In the genomic region with DNA sequence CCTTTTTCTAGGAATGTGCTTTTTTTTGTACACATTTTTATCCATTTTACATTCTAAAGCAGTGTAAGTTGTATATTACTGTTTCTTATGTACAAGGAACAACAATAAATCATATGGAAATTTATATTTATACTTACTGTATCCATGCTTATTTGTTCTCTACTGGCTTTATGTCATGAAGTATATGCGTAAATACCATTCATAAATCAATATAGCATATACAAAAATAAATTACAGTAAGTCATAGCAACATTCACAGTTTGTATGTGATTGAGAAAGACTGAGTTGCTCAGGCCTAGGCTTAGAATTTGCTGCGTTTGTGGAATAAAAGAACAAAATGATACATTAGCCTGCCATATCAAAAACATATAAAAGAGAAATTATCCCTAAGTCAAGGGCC, we compare ENCODE assay signal across 26 cellular contexts. TPM values are rescaled to one million over a fixed set of nuclear protein-coding genes. Genes with fewer than 3 reads are reported as not detected.
DNase-seq lines count a peak whose midpoint lies in the region; TF ChIP-seq lines count a peak whose summit lies in the region.
"Had no signal": no experiment of that assay in that cellular context is flagged by ENCODE, and none has a peak within 500 bp of the region (broad histone marks: within the 10 kb centered on the region; RNA-seq: fewer than 3 reads in every experiment).

No MANE protein-coding gene starts in this region.

- 67 to 69% methylated on average over 2 of the region's 2 CpGs for WGBS in GM23248 (ENCODE audit: low coverage in 1 of 2, low lambda C conversion rate in 2 of 2, missing lambda C conversion rate in 2 of 2), 2 experiments

- H3K36me3 ChIP-seq in GM23248 (ENCODE audit: low read depth) (peaks cover 62% of the 10 kb centered on the region), mucosa of rectum (ENCODE audit: control insufficient read depth in 2 of 2, insufficient read depth in 2 of 2, low read length in 2 of 2) (peaks cover 37 to 42% of the 10 kb centered on the region in 2 donors)
- H3K36me3 ChIP-seq in effector memory CD4-positive, alpha-beta T cell (ENCODE audit: control insufficient read depth, insufficient read depth, low read length): no peaks in the 10 kb centered on the region

- DNase-seq in GM23248: no peak
- DNase-seq in chondrocyte (ENCODE audit: low spot score): no peak
- no peak for DNase-seq in NCI-H510A (lab: John Stamatoyannopoulos, UW)
- no peak for DNase-seq in activated CD4-positive, CD25-positive, alpha-beta regulatory T cell treated with anti-CD3 and anti-CD28 coated beads, Interleukin-2, amount 50 U/mL, for 72 hours
- no peak for DNase-seq in effector memory CD4-positive, alpha-beta T cell
- DNase-seq in NCI-H1694 treated with DMSO at 0.1 percent for 48 hours (lab: John Stamatoyannopoulos, UW): no peak
- DNase-seq: AML-193; C1 segment of cervical spinal cord; CD4-positive, alpha-beta memory T cell; COR-L47; HCEC 1CT; NCI-H1048; NCI-H1436; NCI-H1930; NCI-H2107; NCI-H524 treated with DMSO at 0.1 percent for 48 hours; NCI-H82; NK-92 treated with Interleukin-12 subunit alpha and Interleukin-12 subunit beta, amount 100 ng/mL, for 24 hours; PC-9; Right ventricle myocardium superior had no signal

- no peak for TF ChIP-seq CTCF in chondrocyte (IDR thresholded peaks at IDR 0.05)

- H3K9me3 ChIP-seq in GM23248 (ENCODE audit: low read depth): no peaks in the 10 kb centered on the region
- H3K9me3 ChIP-seq in mucosa of rectum (ENCODE audit: control insufficient read depth in 2 of 2, low read length in 2 of 2): no peaks in the 10 kb centered on the region
- no peaks in the 10 kb centered on the region for H3K9me3 ChIP-seq in effector memory CD4-positive, alpha-beta T cell (ENCODE audit: control insufficient read depth, low read length)
- H3K9me3 ChIP-seq: A549 had no signal

- peak overlapping the region; percentile 89 for H3K9ac ChIP-seq in GM23248
- no peak overlapping the region for H3K9ac ChIP-seq in mucosa of rectum (ENCODE audit: low read depth in 1 of 2, low read length in 2 of 2)
- H3K9ac ChIP-seq: KMS-11 had no signal

- H2AFZ ChIP-seq in GM23248: no peak overlapping the region
- H2AFZ ChIP-seq: PC-9 had no signal

- H3K27ac Mint-ChIP-seq in chondrocyte (ENCODE audit: unreplicated experiment): peak overlapping the region; percentile 28
- H3K27ac Mint-ChIP-seq: CD4-positive, alpha-beta memory T cell; IgD-negative memory B cell had no signal

- H3K79me2 ChIP-seq in GM23248 (ENCODE audit: insufficient read depth): no peaks in the 10 kb centered on the region

- no peaks in the 10 kb centered on the region for H3K27me3 Mint-ChIP-seq in chondrocyte (ENCODE audit: low read depth)
- H3K27me3 Mint-ChIP-seq: CD4-positive, alpha-beta memory T cell; IgD-negative memory B cell had no signal

- H3K4me3 ChIP-seq in GM23248 (peak overlapping the region; percentile 74), mucosa of rectum (ENCODE audit: low read length in 2 of 2) (no peak overlapping the region)
- no peak overlapping the region for H3K4me3 ChIP-seq in effector memory CD4-positive, alpha-beta T cell (ENCODE audit: insufficient read depth, low read depth, low read length, poor library complexity, severe bottlenecking)
- H3K4me3 ChIP-seq: A549, GM12878, PC-9 had no signal

- no peaks in the 10 kb centered on the region for H3K9me2 ChIP-seq in GM23248 (ENCODE audit: insufficient read depth)

- peaks cover 27% of the 10 kb centered on the region; the same call in 1 of the 2 replicates for H4K20me1 ChIP-seq in GM23248 (ENCODE audit: insufficient read depth)

- H3K4me1 Mint-ChIP-seq in chondrocyte (ENCODE audit: low read depth): peaks cover 77% of the 10 kb centered on the region

- peaks cover 37% of the 10 kb centered on the region for H3K36me3 Mint-ChIP-seq in chondrocyte (ENCODE audit: low read depth)
- H3K36me3 Mint-ChIP-seq: IgD-negative memory B cell had no signal

- H3K27ac ChIP-seq in GM23248: peak overlapping the region; percentile 95
- H3K27ac ChIP-seq in mucosa of rectum (ENCODE audit: low read depth in 2 of 2, low read length in 2 of 2): peak overlapping the region; percentile 78 to 94
- H3K27ac ChIP-seq in effector memory CD4-positive, alpha-beta T cell (ENCODE audit: insufficient read depth, low read length, poor library complexity, severe bottlenecking): no peak overlapping the region
- H3K27ac ChIP-seq: A549, HL-60, KMS-11, PC-9 had no signal

- no peaks in the 10 kb centered on the region for H3K27me3 ChIP-seq in GM23248 (replicated peaks; ENCODE audit: insufficient read depth)
- H3K27me3 ChIP-seq in mucosa of rectum (ENCODE audit: control insufficient read depth in 2 of 2, insufficient read depth in 2 of 2, low read length in 2 of 2): no peaks in the 10 kb centered on the region
- H3K27me3 ChIP-seq in effector memory CD4-positive, alpha-beta T cell (replicated peaks; ENCODE audit: control insufficient read depth, insufficient read depth, low read length, poor library complexity, severe bottlenecking): no peaks in the 10 kb centered on the region

- peaks cover 97% of the 10 kb centered on the region for H3F3A ChIP-seq in GM23248 (ENCODE audit: insufficient read depth)

- H3K4me2 ChIP-seq in GM23248 (ENCODE audit: unreplicated experiment): peak overlapping the region; percentile 24
- H3K4me2 ChIP-seq: KMS-11, PC-9 had no signal

- in situ Hi-C loops in GM23248 (cut with MboI): no loop called here

- H3K4me1 ChIP-seq in GM23248 (ENCODE audit: insufficient read depth) (peaks cover 16% of the 10 kb centered on the region), mucosa of rectum (ENCODE audit: control insufficient read depth in 2 of 2, insufficient read depth in 2 of 2, low read length in 2 of 2) (peaks cover 28 to 63% of the 10 kb centered on the region in 2 donors)
- H3K4me1 ChIP-seq in effector memory CD4-positive, alpha-beta T cell (ENCODE audit: control insufficient read depth, insufficient read depth, low read length, poor library complexity, severe bottlenecking): no peaks in the 10 kb centered on the region

- no peaks in the 10 kb centered on the region for H3K9me3 Mint-ChIP-seq in chondrocyte (ENCODE audit: low read depth)
- H3K9me3 Mint-ChIP-seq: CD4-positive, alpha-beta memory T cell; IgD-negative memory B cell had no signal

- no peak overlapping the region for H3K4me3 Mint-ChIP-seq in chondrocyte (ENCODE audit: unreplicated experiment)
- H3K4me3 Mint-ChIP-seq: CD4-positive, alpha-beta memory T cell; IgD-negative memory B cell had no signal

RNA-seq across cellular contexts. Expression of a gene that starts 16.5 kb away (rescaled TPM):
- 7,697 and 8,549 TPM in 2 replicates for total RNA-seq in GM23248 (2014; rRNA removed; shearing (Covaris generic))
- polyA plus RNA-seq in GM23248 (2016; fragmentation: Nextera tagmentation; extraction: Ambion mirVana): 2,858 and 2,877 TPM in 2 replicates
- total RNA-seq in chondrocyte: 1,967 to 2,361 TPM (median 2,311 TPM) in 3 replicates
